In genomic region chr1:31577515-31578191, GRCh38 we compare ENCODE assay signal across 13 cellular contexts. TPM values are rescaled to one million over a fixed set of nuclear protein-coding genes. Genes with fewer than 3 reads are reported as not detected.
A peak's percentile ranks its signal among the peaks of the same experiment; 100 is the strongest.
DNase-seq lines count a peak whose midpoint lies in the region; ATAC-seq, FAIRE-seq and TF ChIP-seq lines count a peak whose summit lies in the region.
"Had no signal": no experiment of that assay in that cellular context is flagged by ENCODE, and none has a peak within 500 bp of the region (broad histone marks: within the 10 kb centered on the region; RNA-seq: fewer than 3 reads in every experiment).

No MANE protein-coding gene starts in this region.

- H3K4me3 ChIP-seq in right lobe of liver (peak overlapping the region; percentile 28 to 46 (median 45)), tibial nerve (peak overlapping the region; percentile 31 to 55 (median 40))
- H3K4me3 ChIP-seq: HAP-1 had no signal

- no peak for ATAC-seq in right lobe of liver

- no peak for TF ChIP-seq EP300 in tibial nerve (IDR thresholded peaks at IDR 0.05)

- H3K27me3 ChIP-seq in right lobe of liver, result no peaks in the 10 kb centered on the region
- H3K27me3 ChIP-seq in tibial nerve, result no peaks in the 10 kb centered on the region

- peaks cover 41% of the 10 kb centered on the region for H3K4me1 Mint-ChIP-seq in mesothelial cell of epicardium

- peaks cover 8% of the 10 kb centered on the region for H3K36me3 Mint-ChIP-seq in mesothelial cell of epicardium

- no peak overlapping the region for H3K27ac Mint-ChIP-seq in mesothelial cell of epicardium

- no peaks in the 10 kb centered on the region for H3K9me3 Mint-ChIP-seq in mesothelial cell of epicardium

- H3K27me3 Mint-ChIP-seq in mesothelial cell of epicardium (ENCODE audit: low read depth), result no peaks in the 10 kb centered on the region

- 62% methylated on average over 6 of the region's 6 CpGs for WGBS in right lobe of liver (ENCODE audit: insufficient coverage, low coverage, low lambda C conversion rate, missing lambda C conversion rate)
- WGBS in tibial nerve, 2 donors, result 50 to 68% methylated on average over 6 of the region's 6 CpGs

- no peak overlapping the region for H3K4me3 Mint-ChIP-seq in mesothelial cell of epicardium

- TF ChIP-seq POLR2A in right lobe of liver (IDR thresholded peaks at IDR 0.05) (no peak), tibial nerve (IDR thresholded peaks at IDR 0.05) (no peak)

- DNase-seq in HT1080 (ENCODE audit: low read depth), result peak; percentile 38
- DNase-seq in dermis blood vessel endothelial cell, result peak; percentile 77
- no peak for DNase-seq in right lobe of liver
- DNase-seq in tibial nerve (ENCODE audit: low spot score in 2 of 2), result no peak
- no peak for DNase-seq in mesothelial cell of epicardium (ENCODE audit: low spot score in 2 of 2, unreplicated experiment in 2 of 2)
- no peak for DNase-seq in iPS-NIHi11 (ENCODE audit: low spot score)
- no peak for DNase-seq in D721Med (ENCODE audit: insufficient read length, low spot score)
- no peak for DNase-seq in SW 1271 (lab: John Stamatoyannopoulos, UW)
- DNase-seq: activated T-cell treated with anti-CD3 and anti-CD28 coated beads, Interleukin-2, amount 50 U/mL, for 1 hour; NCI-H1048; SHP77 treated with DMSO at 0.1 percent for 48 hours had no signal

- H3K36me3 ChIP-seq in right lobe of liver, result no peaks in the 10 kb centered on the region
- no peaks in the 10 kb centered on the region for H3K36me3 ChIP-seq in tibial nerve
- H3K36me3 ChIP-seq: HAP-1 had no signal

- intact Hi-C loops in right lobe of liver (cut with DNase I), result no loop called here

- FAIRE-seq in D721Med (lab: Jason Lieb, UNC), result no peak
- FAIRE-seq: frontal cortex had no signal

- TF ChIP-seq CTCF in right lobe of liver (IDR thresholded peaks at IDR 0.05) (no peak), tibial nerve (IDR thresholded peaks at IDR 0.05) (no peak), mesothelial cell of epicardium (IDR thresholded peaks at IDR 0.05; ENCODE audit: unreplicated experiment) (no peak), D721Med (IDR thresholded peaks at IDR 0.05; ENCODE audit: insufficient read depth, missing control alignments) (no peak)

- H3K4me1 ChIP-seq in right lobe of liver (peaks cover 0 to 8% (median 2%) of the 10 kb centered on the region in 4 donors), tibial nerve (peaks cover 0 to 71% (median 38%) of the 10 kb centered on the region in 4 donors)
- H3K4me1 ChIP-seq: HAP-1 had no signal

- H3K27ac ChIP-seq in right lobe of liver, result peak overlapping the region; percentile 37 to 62 (median 49)
- H3K27ac ChIP-seq in tibial nerve, result peak overlapping the region in 3 of 4 donors; percentile 79 to 85 (median 81)

- H3K9me3 ChIP-seq in right lobe of liver, result no peaks in the 10 kb centered on the region
- no peaks in the 10 kb centered on the region for H3K9me3 ChIP-seq in tibial nerve
- H3K9me3 ChIP-seq: HAP-1 had no signal

RNA-seq across cellular contexts. Expression of gene TINAGL1, which starts 1.3 kb away (rescaled TPM):
- 14.5 and 16.0 TPM in 2 replicates for total RNA-seq in HT1080 (2014; rRNA removed; shearing (Covaris generic))
- polyA plus RNA-seq in HT1080 (2015; cell fraction: cytosol; rRNA removed), result 53.4 and 55.5 TPM in 2 replicates
- 50.8 and 58.7 TPM in 2 replicates for polyA plus RNA-seq in HT1080 (2015; cell fraction: nucleus; rRNA removed)
- total RNA-seq in dermis blood vessel endothelial cell (418 and 719 TPM in 2 replicates), right lobe of liver (10 to 100 TPM; 10.1 to 40.4 (median 30.2) TPM), tibial nerve (100 to 1,000 TPM in 3 of 4 donors, 10 to 100 TPM in 1; 97.3 to 227 (median 198) TPM), mesothelial cell of epicardium (201 to 212 TPM (median 211 TPM) in 3 replicates)

RNA-seq across cellular contexts. Expression of gene HCRTR1, which starts 39.8 kb away (rescaled TPM):
- not detected in 2 replicates for total RNA-seq in HT1080 (2014; rRNA removed; shearing (Covaris generic))
- polyA plus RNA-seq in HT1080 (2015; cell fraction: cytosol; rRNA removed), result 0.06 and 0.07 TPM in 2 replicates
- polyA plus RNA-seq in HT1080 (2015; cell fraction: nucleus; rRNA removed), result 0.20 TPM in 1 of 2 replicates, not detected in the other
- total RNA-seq in dermis blood vessel endothelial cell, result 1.2 and 4.6 TPM in 2 replicates
- not detected for total RNA-seq in right lobe of liver
- 1 to 10 TPM in 1 of 4 donors, under 1 TPM in 1, not detected in 2; 0.21 to 2.5 TPM for total RNA-seq in tibial nerve
- total RNA-seq in mesothelial cell of epicardium, result 0.71 to 1.1 TPM (median 0.98 TPM) in 3 replicates

Comparison
In these comparisons a context has a peak if more than half of its experiments do, and no peak if none do; other contexts are left out.
1. DNase-seq: peak in HT1080 (single experiment) and dermis blood vessel endothelial cell (single experiment); none in right lobe of liver (0 of 3), tibial nerve (0 of 2), mesothelial cell of epicardium (0 of 2), iPS-NIHi11 (single experiment), D721Med (single experiment) and SW 1271 (0 of 2).